1 cellular context compared by ENCODE assay signal in the genomic region with DNA sequence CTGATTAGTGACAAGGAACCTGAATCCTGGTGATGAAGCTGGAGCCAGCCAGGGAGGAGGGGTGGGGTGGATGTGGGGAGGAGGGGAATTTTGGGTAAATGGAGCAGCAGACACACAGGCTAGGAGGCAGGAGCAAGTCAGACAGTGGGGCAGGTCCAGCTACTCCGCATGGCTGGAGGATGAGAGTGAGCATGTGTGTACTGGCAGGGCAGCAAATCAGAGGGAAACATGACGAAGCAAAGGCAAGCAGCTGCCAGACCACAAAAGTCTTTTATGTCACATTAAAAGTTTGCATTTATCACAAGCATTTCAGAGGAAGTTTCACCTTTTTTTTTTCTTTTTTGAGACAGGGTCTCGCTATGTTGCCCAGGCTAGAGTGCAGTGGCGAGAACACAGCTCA.
TF ChIP-seq lines count a peak whose summit lies in the region.

No MANE protein-coding gene starts in this region.

TF ChIP-seq in K562, 482 proteins besides CTCF, POLR2A, EP300 and RAD21 (continued from another document):
- TF ChIP-seq, protein P1, sequence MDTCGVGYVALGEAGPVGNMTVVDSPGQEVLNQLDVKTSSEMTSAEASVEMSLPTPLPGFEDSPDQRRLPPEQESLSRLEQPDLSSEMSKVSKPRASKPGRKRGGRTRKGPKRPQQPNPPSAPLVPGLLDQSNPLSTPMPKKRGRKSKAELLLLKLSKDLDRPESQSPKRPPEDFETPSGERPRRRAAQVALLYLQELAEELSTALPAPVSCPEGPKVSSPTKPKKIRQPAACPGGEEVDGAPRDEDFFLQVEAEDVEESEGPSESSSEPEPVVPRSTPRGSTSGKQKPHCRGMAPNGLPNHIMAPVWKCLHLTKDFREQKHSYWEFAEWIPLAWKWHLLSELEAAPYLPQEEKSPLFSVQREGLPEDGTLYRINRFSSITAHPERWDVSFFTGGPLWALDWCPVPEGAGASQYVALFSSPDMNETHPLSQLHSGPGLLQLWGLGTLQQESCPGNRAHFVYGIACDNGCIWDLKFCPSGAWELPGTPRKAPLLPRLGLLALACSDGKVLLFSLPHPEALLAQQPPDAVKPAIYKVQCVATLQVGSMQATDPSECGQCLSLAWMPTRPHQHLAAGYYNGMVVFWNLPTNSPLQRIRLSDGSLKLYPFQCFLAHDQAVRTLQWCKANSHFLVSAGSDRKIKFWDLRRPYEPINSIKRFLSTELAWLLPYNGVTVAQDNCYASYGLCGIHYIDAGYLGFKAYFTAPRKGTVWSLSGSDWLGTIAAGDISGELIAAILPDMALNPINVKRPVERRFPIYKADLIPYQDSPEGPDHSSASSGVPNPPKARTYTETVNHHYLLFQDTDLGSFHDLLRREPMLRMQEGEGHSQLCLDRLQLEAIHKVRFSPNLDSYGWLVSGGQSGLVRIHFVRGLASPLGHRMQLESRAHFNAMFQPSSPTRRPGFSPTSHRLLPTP (IDR thresholded peaks at IDR 0.05; ENCODE audit: borderline replicate concordance, extremely low read depth, insufficient read length): no peak
- TF ChIP-seq ESRRB (CRISPR knock-in tag; IDR thresholded peaks at IDR 0.05; ENCODE audit: borderline replicate concordance) (no peak), NFYB (IDR thresholded peaks at IDR 0.05; ENCODE audit: extremely low read depth, insufficient read length) (no peak), PTBP1 (IDR thresholded peaks at IDR 0.05; ENCODE audit: low read depth, low read length) (no peak), ZNF444 (CRISPR knock-in tag; IDR thresholded peaks at IDR 0.05) (no peak), NCOA6 (IDR thresholded peaks at IDR 0.05) (no peak), CBX2 (IDR thresholded peaks at IDR 0.05; ENCODE audit: insufficient read depth, low read length, poor library complexity, severe bottlenecking) (no peak), ZBTB7A (IDR thresholded peaks at IDR 0.05; ENCODE audit: borderline replicate concordance, control insufficient read depth, low read depth, low read length) (no peak), MYNN (IDR thresholded peaks at IDR 0.05) (peak; percentile 48; the same call in 1 of the 2 replicates), MYNN (CRISPR knock-in tag; IDR thresholded peaks at IDR 0.05) (no peak), ZNF165 (CRISPR knock-in tag; IDR thresholded peaks at IDR 0.05; ENCODE audit: borderline replicate concordance) (no peak), NBN (IDR thresholded peaks at IDR 0.05; ENCODE audit: low read depth) (no peak), MCM5 (IDR thresholded peaks at IDR 0.05; ENCODE audit: low read depth) (no peak), L3MBTL2 (IDR thresholded peaks at IDR 0.05) (no peak), RAD51 (IDR thresholded peaks at IDR 0.05; ENCODE audit: borderline replicate concordance, low read depth) (no peak)
- TF ChIP-seq, protein P2, sequence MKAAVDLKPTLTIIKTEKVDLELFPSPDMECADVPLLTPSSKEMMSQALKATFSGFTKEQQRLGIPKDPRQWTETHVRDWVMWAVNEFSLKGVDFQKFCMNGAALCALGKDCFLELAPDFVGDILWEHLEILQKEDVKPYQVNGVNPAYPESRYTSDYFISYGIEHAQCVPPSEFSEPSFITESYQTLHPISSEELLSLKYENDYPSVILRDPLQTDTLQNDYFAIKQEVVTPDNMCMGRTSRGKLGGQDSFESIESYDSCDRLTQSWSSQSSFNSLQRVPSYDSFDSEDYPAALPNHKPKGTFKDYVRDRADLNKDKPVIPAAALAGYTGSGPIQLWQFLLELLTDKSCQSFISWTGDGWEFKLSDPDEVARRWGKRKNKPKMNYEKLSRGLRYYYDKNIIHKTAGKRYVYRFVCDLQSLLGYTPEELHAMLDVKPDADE (conservative IDR thresholded peaks at IDR 0.05; ENCODE audit: control insufficient read depth, low read depth, low read length): no peak
- TF ChIP-seq, protein P3, sequence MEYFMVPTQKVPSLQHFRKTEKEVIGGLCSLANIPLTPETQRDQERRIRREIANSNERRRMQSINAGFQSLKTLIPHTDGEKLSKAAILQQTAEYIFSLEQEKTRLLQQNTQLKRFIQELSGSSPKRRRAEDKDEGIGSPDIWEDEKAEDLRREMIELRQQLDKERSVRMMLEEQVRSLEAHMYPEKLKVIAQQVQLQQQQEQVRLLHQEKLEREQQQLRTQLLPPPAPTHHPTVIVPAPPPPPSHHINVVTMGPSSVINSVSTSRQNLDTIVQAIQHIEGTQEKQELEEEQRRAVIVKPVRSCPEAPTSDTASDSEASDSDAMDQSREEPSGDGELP (CRISPR knock-in tag; IDR thresholded peaks at IDR 0.05; ENCODE audit: borderline replicate concordance): peak; percentile 22; the same call in 1 of the 2 replicates
- TF ChIP-seq, protein P4, sequence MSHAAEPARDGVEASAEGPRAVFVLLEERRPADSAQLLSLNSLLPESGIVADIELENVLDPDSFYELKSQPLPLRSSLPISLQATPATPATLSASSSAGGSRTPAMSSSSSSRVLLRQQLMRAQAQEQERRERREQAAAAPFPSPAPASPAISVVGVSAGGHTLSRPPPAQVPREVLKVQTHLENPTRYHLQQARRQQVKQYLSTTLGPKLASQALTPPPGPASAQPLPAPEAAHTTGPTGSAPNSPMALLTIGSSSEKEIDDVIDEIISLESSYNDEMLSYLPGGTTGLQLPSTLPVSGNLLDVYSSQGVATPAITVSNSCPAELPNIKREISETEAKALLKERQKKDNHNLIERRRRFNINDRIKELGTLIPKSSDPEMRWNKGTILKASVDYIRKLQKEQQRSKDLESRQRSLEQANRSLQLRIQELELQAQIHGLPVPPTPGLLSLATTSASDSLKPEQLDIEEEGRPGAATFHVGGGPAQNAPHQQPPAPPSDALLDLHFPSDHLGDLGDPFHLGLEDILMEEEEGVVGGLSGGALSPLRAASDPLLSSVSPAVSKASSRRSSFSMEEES (CRISPR knock-in tag; IDR thresholded peaks at IDR 0.05): no peak
